ENCODE assay signal across 14 cellular contexts in the genomic region with DNA sequence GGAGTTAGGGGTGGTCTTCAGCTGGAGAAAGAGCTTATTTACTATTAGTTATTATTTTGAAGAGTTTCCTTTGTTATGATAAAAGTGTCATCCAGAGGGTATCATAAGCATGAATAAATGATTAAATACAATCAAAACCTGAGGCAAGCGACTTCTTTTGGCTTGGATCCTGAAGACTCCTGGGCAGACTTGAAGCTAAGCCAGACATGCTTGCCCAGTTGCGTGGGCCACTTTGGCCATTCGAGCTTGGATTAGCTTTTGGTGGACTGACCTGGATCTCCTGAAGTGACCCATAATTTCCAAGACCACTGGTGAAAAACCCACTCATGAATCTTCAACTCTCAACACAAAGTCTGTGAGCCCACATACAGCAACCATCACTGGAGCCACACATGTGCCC.
DNase-seq lines count a peak whose midpoint lies in the region; TF ChIP-seq lines count a peak whose summit lies in the region.
"Had no signal": no experiment of that assay in that cellular context is flagged by ENCODE, and none has a peak within 500 bp of the region (broad histone marks: within the 10 kb centered on the region; RNA-seq: fewer than 3 reads in every experiment).

No MANE protein-coding gene starts in this region.

- no peak overlapping the region for H3K4me2 ChIP-seq in mammary epithelial cell (ENCODE audit: insufficient read depth, low read depth, low read length)
- H3K4me2 ChIP-seq in smooth muscle cell, result no peak overlapping the region

- H3K4me3 ChIP-seq in breast epithelium, result no peak overlapping the region
- H3K4me3 ChIP-seq in mammary epithelial cell (replicated peaks in 1 of 3; ENCODE audit: insufficient read depth in 1 of 3, low read depth in 2 of 3, low read length in 3 of 3), result no peak overlapping the region
- H3K4me3 ChIP-seq in smooth muscle cell, result no peak overlapping the region
- no peak overlapping the region for H3K4me3 ChIP-seq in uterus

- WGBS in mammary epithelial cell (ENCODE audit: low coverage, missing lambda C conversion rate), result 46% methylated on average over 3 of the region's 3 CpGs
- WGBS in smooth muscle cell (ENCODE audit: low lambda C conversion rate), result 94% methylated on average over 3 of the region's 3 CpGs

- intact Hi-C loops in breast epithelium (cut with DNase I; ENCODE audit: low total_unique reads) (no loop called here), mammary epithelial cell (cut with micrococcal nuclease) (no loop called here), uterus (cut with DNase I; ENCODE audit: low total_unique reads) (no loop called here)

- H2AFZ ChIP-seq in mammary epithelial cell (ENCODE audit: low read depth, low read length) (no peak overlapping the region), smooth muscle cell (ENCODE audit: low read depth) (no peak overlapping the region)

- no peaks in the 10 kb centered on the region for H3K36me3 ChIP-seq in breast epithelium
- H3K36me3 ChIP-seq in mammary epithelial cell (ENCODE audit: insufficient read depth, low read length), result no peaks in the 10 kb centered on the region
- no peaks in the 10 kb centered on the region for H3K36me3 ChIP-seq in smooth muscle cell (ENCODE audit: low read depth)
- H3K36me3 ChIP-seq in uterus, result no peaks in the 10 kb centered on the region

- H3K27me3 ChIP-seq in breast epithelium, result no peaks in the 10 kb centered on the region
- H3K27me3 ChIP-seq in mammary epithelial cell (ENCODE audit: insufficient read depth, low read length), result no peaks in the 10 kb centered on the region
- H3K27me3 ChIP-seq in layer of hippocampus (ENCODE audit: control insufficient read depth, insufficient read depth, low read length), result no peaks in the 10 kb centered on the region
- H3K27me3 ChIP-seq in smooth muscle cell (ENCODE audit: low read depth), result no peaks in the 10 kb centered on the region
- no peaks in the 10 kb centered on the region for H3K27me3 ChIP-seq in uterus

- no peak for TF ChIP-seq POLR2A in breast epithelium (IDR thresholded peaks at IDR 0.05)
- no peak for TF ChIP-seq POLR2A in uterus (IDR thresholded peaks at IDR 0.05)

- CTCF ChIA-PET in mammary epithelial cell (lab: Charles Lee; ENCODE audit: low non-redundant PET), result no interaction called here

- H3K4me1 ChIP-seq in breast epithelium (peaks cover 0 to 3% of the 10 kb centered on the region in 2 donors), mammary epithelial cell (ENCODE audit: insufficient read depth, low read length) (peaks cover 9% of the 10 kb centered on the region), smooth muscle cell (ENCODE audit: low read depth) (peaks cover 44% of the 10 kb centered on the region), uterus (peaks cover 0 to 10% of the 10 kb centered on the region in 2 donors)

- peaks cover 6% of the 10 kb centered on the region for H3F3A ChIP-seq in smooth muscle cell (ENCODE audit: low read depth)

- H3K9ac ChIP-seq in mammary epithelial cell (ENCODE audit: insufficient read depth, low read length) (no peak overlapping the region), smooth muscle cell (ENCODE audit: low read depth) (no peak overlapping the region)

- BruUV-seq in mammary epithelial cell (replicated peaks; lab: Mats Ljungman, UMichigan), result no TSS peak

- DNase-seq in breast epithelium (ENCODE audit: low spot score in 2 of 2) (no peak), mammary epithelial cell (no peak), smooth muscle cell (lab: John Stamatoyannopoulos, UW; ENCODE audit: unreplicated experiment) (no peak), uterus (no peak), SKM-1 (lab: John Stamatoyannopoulos, UW; ENCODE audit: unreplicated experiment) (no peak), mesenteric fat pad (ENCODE audit: low spot score) (no peak), DMS 273 (lab: John Stamatoyannopoulos, UW; ENCODE audit: unreplicated experiment) (no peak)
- DNase-seq: H7; NCI-H1105; NCI-H1694 treated with DMSO at 0.1 percent for 48 hours; NCI-H510A; NK-92 treated with Interleukin-12 subunit alpha and Interleukin-12 subunit beta, amount 100 ng/mL, for 24 hours had no signal

- H3K27ac ChIP-seq in breast epithelium (peak overlapping the region; percentile 5 to 60), mammary epithelial cell (ENCODE audit: insufficient read depth, low read depth, low read length) (no peak overlapping the region), layer of hippocampus (ENCODE audit: low read depth, low read length) (peak overlapping the region; percentile 27), smooth muscle cell (ENCODE audit: low read depth) (peak overlapping the region; percentile 65), uterus (peak overlapping the region; percentile 61 to 86)
- H3K27ac ChIP-seq: 22Rv1 had no signal

- TF ChIP-seq CTCF in breast epithelium (IDR thresholded peaks at IDR 0.05) (no peak), mammary epithelial cell (conservative IDR thresholded peaks at IDR 0.05 in 1 of 2, IDR thresholded peaks at IDR 0.05 in 1 of 2; ENCODE audit: extremely low read depth in 1 of 2, insufficient read depth in 1 of 2, low read depth in 1 of 2, low read length in 2 of 2) (no peak), smooth muscle cell (IDR thresholded peaks at IDR 0.05; ENCODE audit: borderline replicate concordance, insufficient read depth, poor library complexity, severe bottlenecking) (no peak), uterus (IDR thresholded peaks at IDR 0.05) (no peak)

- H4K20me1 ChIP-seq in mammary epithelial cell (ENCODE audit: insufficient read depth, low read length), result no peaks in the 10 kb centered on the region
- no peaks in the 10 kb centered on the region for H4K20me1 ChIP-seq in smooth muscle cell (ENCODE audit: low read depth)

- dilution Hi-C loops in mammary epithelial cell (cut with HindIII; ENCODE audit: low sequenced_read_pairs), result no loop called here

- H3K9me3 ChIP-seq in breast epithelium (no peaks in the 10 kb centered on the region), mammary epithelial cell (replicated peaks; ENCODE audit: insufficient read depth, low read length) (no peaks in the 10 kb centered on the region), smooth muscle cell (replicated peaks; ENCODE audit: low read depth) (no peaks in the 10 kb centered on the region), uterus (no peaks in the 10 kb centered on the region)

- in situ Hi-C loops in mammary epithelial cell (cut with MboI; ENCODE audit: low sequenced_read_pairs in 2 of 2), result no loop called here

- H3K79me2 ChIP-seq in mammary epithelial cell (ENCODE audit: insufficient read depth, low read length) (no peaks in the 10 kb centered on the region), smooth muscle cell (ENCODE audit: low read depth) (no peaks in the 10 kb centered on the region)
